Comparison of ENCODE assay signal across 10 cellular contexts in the genomic region with DNA sequence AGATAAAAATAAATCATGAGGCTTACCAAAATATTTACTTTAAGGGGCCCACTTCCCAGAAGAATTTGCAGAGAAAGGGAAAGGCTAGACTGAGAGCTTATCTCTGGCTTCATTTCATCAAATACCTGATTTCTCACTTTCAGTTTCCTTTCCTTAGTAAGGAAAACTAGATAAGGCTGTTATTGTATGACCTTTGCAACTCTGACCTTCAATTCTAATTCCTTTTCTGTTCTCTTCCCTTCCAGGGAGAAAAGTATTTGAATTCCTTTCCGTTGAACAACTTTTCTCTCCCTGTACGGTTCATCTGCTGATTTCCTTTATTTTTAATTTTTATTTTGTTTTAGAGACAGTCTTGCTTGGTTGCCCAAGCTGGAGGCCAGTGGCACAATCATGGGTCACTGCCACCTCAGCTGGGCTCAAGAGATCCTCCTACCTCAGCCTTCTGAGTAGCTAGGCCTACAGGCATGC. TPM values are rescaled to one million over a fixed set of nuclear protein-coding genes. Genes with fewer than 3 reads are reported as not detected.
A peak's percentile ranks its signal among the peaks of the same experiment; 100 is the strongest.
DNase-seq lines count a peak whose midpoint lies in the region; ATAC-seq and TF ChIP-seq lines count a peak whose summit lies in the region.
"Had no signal": no experiment of that assay in that cellular context is flagged by ENCODE, and none has a peak within 500 bp of the region (broad histone marks: within the 10 kb centered on the region; RNA-seq: fewer than 3 reads in every experiment).

No MANE protein-coding gene starts in this region.

- H2BK120ac ChIP-seq in neuronal stem cell (ENCODE audit: low read depth, low read length), result no peak overlapping the region

- no peaks in the 10 kb centered on the region for H3K9me3 Mint-ChIP-seq in activated CD8-positive, alpha-beta memory T cell treated with anti-CD3 and anti-CD28 coated beads, Interleukin-2, amount 10 ng/mL, durations not matched to agents 7 days and 5 days (ENCODE audit: low read depth)
- no peaks in the 10 kb centered on the region for H3K9me3 Mint-ChIP-seq in activated naive CD8-positive, alpha-beta T cell treated with anti-CD3 and anti-CD28 coated beads, Interleukin-2, amount 50 U/mL, for 24 hours

- no peaks in the 10 kb centered on the region for H3K27me3 Mint-ChIP-seq in activated CD8-positive, alpha-beta memory T cell treated with anti-CD3 and anti-CD28 coated beads, Interleukin-2, amount 10 ng/mL, durations not matched to agents 7 days and 5 days
- no peaks in the 10 kb centered on the region for H3K27me3 Mint-ChIP-seq in activated naive CD8-positive, alpha-beta T cell treated with anti-CD3 and anti-CD28 coated beads, Interleukin-2, amount 50 U/mL, for 24 hours

- H4K91ac ChIP-seq in neuronal stem cell (ENCODE audit: low read depth, low read length, poor library complexity), result no peak overlapping the region

- no peak for TF ChIP-seq POLR2A in tibial nerve (IDR thresholded peaks at IDR 0.05)

- H3K18ac ChIP-seq in neuronal stem cell (ENCODE audit: low read length), result no peak overlapping the region

- H3K27me3 ChIP-seq in tibial nerve (no peaks in the 10 kb centered on the region), neuronal stem cell (ENCODE audit: control insufficient read depth in 3 of 3, insufficient read depth in 3 of 3, low read depth in 1 of 3, low read length in 3 of 3) (no peaks in the 10 kb centered on the region)

- H2AK5ac ChIP-seq in neuronal stem cell (ENCODE audit: low read depth, low read length), result no peak overlapping the region

- no peak for TF ChIP-seq EP300 in tibial nerve (IDR thresholded peaks at IDR 0.05)

- peak overlapping the region; percentile 66 for H3K27ac Mint-ChIP-seq in activated CD8-positive, alpha-beta memory T cell treated with anti-CD3 and anti-CD28 coated beads, Interleukin-2, amount 10 ng/mL, durations not matched to agents 7 days and 5 days
- H3K27ac Mint-ChIP-seq in activated naive CD8-positive, alpha-beta T cell treated with anti-CD3 and anti-CD28 coated beads, Interleukin-2, amount 50 U/mL, for 24 hours, result peak overlapping the region; percentile 91

- H3K36me3 Mint-ChIP-seq in activated CD8-positive, alpha-beta memory T cell treated with anti-CD3 and anti-CD28 coated beads, Interleukin-2, amount 10 ng/mL, durations not matched to agents 7 days and 5 days, result peaks cover 4% of the 10 kb centered on the region
- peaks cover 6% of the 10 kb centered on the region for H3K36me3 Mint-ChIP-seq in activated naive CD8-positive, alpha-beta T cell treated with anti-CD3 and anti-CD28 coated beads, Interleukin-2, amount 50 U/mL, for 24 hours (ENCODE audit: low read depth)

- H3K23ac ChIP-seq in neuronal stem cell (ENCODE audit: low read depth, low read length, poor library complexity), result no peak overlapping the region

- CTCF ChIA-PET in activated CD8-positive, alpha-beta memory T cell treated with anti-CD3 and anti-CD28 coated beads, Interleukin-2, amount 10 ng/mL, durations not matched to agents 7 days and 5 days (lab: Charles Lee), result interaction anchor here (0.9 to 8.5 kb wide), 5 partner anchors 19 to 167 kb away, joined by 3 to 54 read pairs (median 3); a partner anchor contains a TSS

- no peak overlapping the region for H2BK5ac ChIP-seq in neuronal stem cell (ENCODE audit: low read length)

- no peaks in the 10 kb centered on the region for H3K79me1 ChIP-seq in neuronal stem cell (ENCODE audit: low read depth, low read length)

- peaks cover 31% of the 10 kb centered on the region for H3K4me1 Mint-ChIP-seq in activated CD8-positive, alpha-beta memory T cell treated with anti-CD3 and anti-CD28 coated beads, Interleukin-2, amount 10 ng/mL, durations not matched to agents 7 days and 5 days
- H3K4me1 Mint-ChIP-seq in activated naive CD8-positive, alpha-beta T cell treated with anti-CD3 and anti-CD28 coated beads, Interleukin-2, amount 50 U/mL, for 24 hours, result peaks cover 45% of the 10 kb centered on the region

- no peak overlapping the region for H3K4me3 Mint-ChIP-seq in activated CD8-positive, alpha-beta memory T cell treated with anti-CD3 and anti-CD28 coated beads, Interleukin-2, amount 10 ng/mL, durations not matched to agents 7 days and 5 days
- H3K4me3 Mint-ChIP-seq in activated naive CD8-positive, alpha-beta T cell treated with anti-CD3 and anti-CD28 coated beads, Interleukin-2, amount 50 U/mL, for 24 hours, result no peak overlapping the region

- no peak overlapping the region for H3K4ac ChIP-seq in neuronal stem cell (ENCODE audit: low read length)

- H3K4me3 ChIP-seq in tibial nerve (no peak overlapping the region), neuronal stem cell (ENCODE audit: low read length in 2 of 2) (no peak overlapping the region)

- H2BK15ac ChIP-seq in neuronal stem cell (ENCODE audit: low read length), result no peak overlapping the region

- no peak overlapping the region for H2BK12ac ChIP-seq in neuronal stem cell (ENCODE audit: low read length)

- H3K27ac ChIP-seq in tibial nerve, result peak overlapping the region in 3 of 4 donors; percentile 30 to 55 (median 48)
- no peak overlapping the region for H3K27ac ChIP-seq in neuronal stem cell (replicated peaks; ENCODE audit: low read length)

- no peak overlapping the region for H2AFZ ChIP-seq in neuronal stem cell (ENCODE audit: low read length)

- no peak for DNase-seq in activated CD8-positive, alpha-beta memory T cell treated with anti-CD3 and anti-CD28 coated beads, Interleukin-2, amount 10 ng/mL, durations not matched to agents 7 days and 5 days
- DNase-seq in activated CD8-positive, alpha-beta memory T cell treated with anti-CD3 and anti-CD28 coated beads, Interleukin-2, amount 50 U/mL, for 48 hours, result no peak
- no peak for DNase-seq in activated naive CD8-positive, alpha-beta T cell treated with anti-CD3 and anti-CD28 coated beads, Interleukin-2, amount 50 U/mL, for 24 hours
- DNase-seq in left lobe of liver (ENCODE audit: low spot score) (no peak), tibial nerve (ENCODE audit: low spot score in 2 of 2) (no peak), D341Med (ENCODE audit: low spot score) (no peak), neuronal stem cell (ENCODE audit: low spot score) (no peak)
- DNase-seq: NCI-H2107, SIG-M5 had no signal

- no peak overlapping the region for H4K8ac ChIP-seq in neuronal stem cell (ENCODE audit: low read depth, low read length)

- H3K9ac ChIP-seq in neuronal stem cell (ENCODE audit: low read depth, low read length, poor library complexity), result no peak overlapping the region

- H3K9me3 ChIP-seq in tibial nerve (no peaks in the 10 kb centered on the region), neuronal stem cell (replicated peaks in 1 of 2; ENCODE audit: control insufficient read depth in 2 of 2, insufficient read depth in 1 of 2, low read depth in 1 of 2, low read length in 2 of 2) (no peaks in the 10 kb centered on the region)

- H3K36me3 ChIP-seq in tibial nerve, result peaks cover 0 to 5% (median 0%) of the 10 kb centered on the region in 3 donors
- peaks cover 0 to 10% of the 10 kb centered on the region in 2 donors for H3K36me3 ChIP-seq in neuronal stem cell (replicated peaks in 1 of 2; ENCODE audit: control insufficient read depth in 2 of 2, insufficient read depth in 2 of 2, low read length in 2 of 2)

- no peak overlapping the region for H3K4me2 ChIP-seq in neuronal stem cell (ENCODE audit: insufficient read depth, low read length, poor library complexity, severe bottlenecking)

- 24 to 26% methylated on average over 2 of the region's 2 CpGs for whole genome bisulfite sequencing in tibial nerve, 2 donors
- WGBS in neuronal stem cell (ENCODE audit: extremely low coverage in 2 of 2, insufficient read length in 2 of 2, insufficient replicate concordance in 1 of 2), 2 donors, result no CpG with 5 or more reads among the region's 2 CpGs

- H3K14ac ChIP-seq in neuronal stem cell (ENCODE audit: low read length), result no peak overlapping the region

- H3K4me1 ChIP-seq in tibial nerve (peaks cover 0 to 14% (median 4%) of the 10 kb centered on the region in 4 donors), neuronal stem cell (ENCODE audit: control insufficient read depth in 2 of 2, insufficient read depth in 1 of 2, low read depth in 1 of 2, low read length in 2 of 2) (no peaks in the 10 kb centered on the region)

- TF ChIP-seq CTCF in tibial nerve (IDR thresholded peaks at IDR 0.05), result no peak

- no peak for ATAC-seq in activated CD8-positive, alpha-beta memory T cell treated with anti-CD3 and anti-CD28 coated beads, Interleukin-2, amount 10 ng/mL, durations not matched to agents 7 days and 5 days
- ATAC-seq in activated naive CD8-positive, alpha-beta T cell treated with anti-CD3 and anti-CD28 coated beads, Interleukin-2, amount 50 U/mL, for 24 hours, result no peak
- ATAC-seq in left lobe of liver, result peak; percentile 67
- ATAC-seq in HG02973 (IDR thresholded peaks at IDR 0.05; ENCODE audit: unreplicated experiment), result no peak

RNA-seq across cellular contexts. Expression of a gene that starts 7.1 kb away (rescaled TPM):
- total RNA-seq in activated CD8-positive, alpha-beta memory T cell treated with anti-CD3 and anti-CD28 coated beads, Interleukin-2, amount 10 ng/mL, durations not matched to agents 7 days and 5 days, result 10 to 100 TPM; 61.7 to 64.7 TPM
- total RNA-seq in left lobe of liver (7.5 TPM), tibial nerve (10 to 100 TPM; 22.7 to 51.3 (median 41.0) TPM)
- 7.1 TPM for polyA plus RNA-seq in neuronal stem cell (2013, experiment 1 of 2)
- 7.1 TPM for polyA plus RNA-seq in neuronal stem cell (2013, experiment 2 of 2)

RNA-seq across cellular contexts. Expression of a gene that starts 19.2 kb away (rescaled TPM):
- total RNA-seq in activated CD8-positive, alpha-beta memory T cell treated with anti-CD3 and anti-CD28 coated beads, Interleukin-2, amount 10 ng/mL, durations not matched to agents 7 days and 5 days, result 1 to 10 TPM; 6.9 to 7.4 TPM
- total RNA-seq in left lobe of liver (6.8 TPM), tibial nerve (10 to 100 TPM; 10.6 to 15.1 (median 13.7) TPM)
- polyA plus RNA-seq in neuronal stem cell (2013, experiment 1 of 2), result 4.9 TPM
- polyA plus RNA-seq in neuronal stem cell (2013, experiment 2 of 2), result 4.5 TPM

RNA-seq across cellular contexts. Expression of a gene that starts 19.5 kb away (rescaled TPM):
- 10 to 100 TPM; 12.9 to 16.9 TPM for total RNA-seq in activated CD8-positive, alpha-beta memory T cell treated with anti-CD3 and anti-CD28 coated beads, Interleukin-2, amount 10 ng/mL, durations not matched to agents 7 days and 5 days
- total RNA-seq in left lobe of liver, result 9.7 TPM
- 10 to 100 TPM in 2 of 4 donors, 1 to 10 TPM in 2; 5.7 to 14.0 (median 8.6) TPM for total RNA-seq in tibial nerve
- 14.4 TPM for polyA plus RNA-seq in neuronal stem cell (2013, experiment 1 of 2)
- polyA plus RNA-seq in neuronal stem cell (2013, experiment 2 of 2), result 16.0 TPM
